In the genomic region with DNA sequence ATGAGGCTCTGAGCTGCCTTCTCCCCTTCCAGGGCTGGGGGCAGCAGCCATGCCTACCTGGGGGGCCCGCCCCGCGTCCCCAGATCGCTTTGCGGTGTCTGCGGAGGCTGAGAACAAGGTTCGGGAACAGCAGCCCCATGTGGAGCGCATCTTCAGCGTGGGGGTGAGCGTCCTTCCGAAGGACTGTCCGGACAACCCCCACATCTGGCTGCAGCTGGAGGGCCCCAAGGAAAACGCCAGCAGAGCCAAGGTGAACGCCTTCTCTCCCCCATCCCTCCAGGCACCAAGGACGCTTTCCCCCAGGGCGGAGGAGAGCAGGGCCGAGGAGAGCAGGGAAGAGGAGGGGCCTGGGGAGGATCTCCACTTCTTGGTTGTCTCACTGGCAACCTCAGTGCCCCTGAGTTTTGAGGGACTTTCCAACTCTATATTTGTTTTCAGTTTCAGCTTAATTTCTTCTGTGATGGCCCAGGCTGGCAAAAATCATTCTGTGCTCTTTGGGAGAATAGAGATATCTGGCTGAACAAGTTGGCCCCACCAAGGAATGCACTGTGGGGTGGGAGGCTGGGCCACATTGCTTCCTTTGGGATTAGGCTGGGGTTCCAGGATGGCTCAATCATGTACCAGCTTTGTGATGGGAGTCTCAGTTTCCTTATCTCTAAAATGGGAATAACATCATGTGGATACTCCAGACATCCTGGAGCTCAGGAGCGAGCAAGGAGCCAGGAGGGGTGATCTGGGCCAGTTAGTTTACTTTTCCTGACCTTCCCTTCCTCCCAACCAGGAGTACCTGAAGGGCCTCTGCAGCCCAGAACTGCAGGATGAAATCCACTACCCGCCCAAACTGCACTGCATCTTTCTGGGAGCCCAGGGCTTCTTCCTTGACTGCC, we compare ENCODE assay signal across 8 cellular contexts. TPM values are rescaled to one million over a fixed set of nuclear protein-coding genes. Genes with fewer than 3 reads are reported as not detected.
DNase-seq lines count a peak whose midpoint lies in the region; ATAC-seq and TF ChIP-seq lines count a peak whose summit lies in the region.

No MANE protein-coding gene starts in this region.

- peaks cover 23 to 47% (median 40%) of the 10 kb centered on the region in 4 donors for H3K36me3 ChIP-seq in stomach

- TF ChIP-seq POLR2A in stomach (IDR thresholded peaks at IDR 0.05): no peak

- H3K4me1 Mint-ChIP-seq in activated B cell treated with CpG ODN at 0.5 μM for 24 hours (peaks cover 45% of the 10 kb centered on the region), mesothelial cell of epicardium (peaks cover 44% of the 10 kb centered on the region)

- no peaks in the 10 kb centered on the region for H3K27me3 Mint-ChIP-seq in activated B cell treated with CpG ODN at 0.5 μM for 24 hours
- H3K27me3 Mint-ChIP-seq in mesothelial cell of epicardium (ENCODE audit: low read depth): no peaks in the 10 kb centered on the region

- H3K36me3 Mint-ChIP-seq in activated B cell treated with CpG ODN at 0.5 μM for 24 hours (ENCODE audit: low read depth) (peaks cover 48% of the 10 kb centered on the region), mesothelial cell of epicardium (peaks cover 10% of the 10 kb centered on the region)

- no peak for TF ChIP-seq CTCF in activated B cell treated with CpG ODN at 0.5 μM for 24 hours (IDR thresholded peaks at IDR 0.05)
- TF ChIP-seq CTCF in mesothelial cell of epicardium (IDR thresholded peaks at IDR 0.05; ENCODE audit: unreplicated experiment): no peak
- no peak for TF ChIP-seq CTCF in stomach (IDR thresholded peaks at IDR 0.05)

- H3K4me3 Mint-ChIP-seq in activated B cell treated with CpG ODN at 0.5 μM for 24 hours (peak overlapping the region; percentile 93), mesothelial cell of epicardium (peak overlapping the region; percentile 84)

- H3K4me3 ChIP-seq in GM08714 (ENCODE audit: low read length) (peak overlapping the region; percentile 89), stomach (peak overlapping the region; percentile 69 to 81 (median 76))

- H3K27me3 ChIP-seq in stomach: no peaks in the 10 kb centered on the region

- TF ChIP-seq EP300 in stomach (IDR thresholded peaks at IDR 0.05): no peak

- peak overlapping the region; percentile 97 for H3K27ac Mint-ChIP-seq in activated B cell treated with CpG ODN at 0.5 μM for 24 hours
- peak overlapping the region; percentile 95 for H3K27ac Mint-ChIP-seq in mesothelial cell of epicardium

- peak overlapping the region; percentile 97 to 99 (median 98) for H3K27ac ChIP-seq in stomach

- intact Hi-C loops in activated B cell treated with CpG ODN at 0.5 μM for 24 hours (cut with micrococcal nuclease) (loop anchor here (1.0 to 5.0 kb wide), 20 partner anchors 11 to 1129 kb away; a partner anchor contains a TSS), stomach (cut with DNase I; ENCODE audit: low total_unique reads) (loop anchor here (5.0 kb wide), 1 partner anchor 99 kb away; no protein-coding TSS in a partner anchor)

- POLR2A ChIA-PET in activated B cell treated with CpG ODN at 0.5 μM for 24 hours (lab: Charles Lee): interaction anchor here (0.5 to 5.6 kb wide), 45 partner anchors 10 to 1336 kb away, joined by 3 to 257 read pairs (median 4); a partner anchor contains a TSS

- CTCF ChIA-PET in activated B cell treated with CpG ODN at 0.5 μM for 24 hours (lab: Charles Lee): interaction anchor here (0.6 to 9.3 kb wide), 39 partner anchors 8 to 343 kb away, joined by 3 to 353 read pairs (median 4); a partner anchor contains a TSS

- ATAC-seq in HG02885 (IDR thresholded peaks at IDR 0.05; ENCODE audit: poor library complexity, unreplicated experiment) (peak; percentile 30), activated B cell treated with CpG ODN at 0.5 μM for 24 hours (ENCODE audit: low read depth) (peak; percentile 67)

- H3K9me3 ChIP-seq in stomach: no peaks in the 10 kb centered on the region

- H3K9me3 Mint-ChIP-seq in activated B cell treated with CpG ODN at 0.5 μM for 24 hours (no peaks in the 10 kb centered on the region), mesothelial cell of epicardium (no peaks in the 10 kb centered on the region)

- WGBS in stomach, 5 donors: 4 to 11% (median 8%) methylated on average over 11 to 19 of the region's 19 CpGs

- H3K4me1 ChIP-seq in stomach: peaks cover 55 to 86% (median 79%) of the 10 kb centered on the region in 4 donors

- DNase-seq in activated B cell treated with CpG ODN at 0.5 μM for 24 hours: peak; percentile 66
- peak; percentile 52 for DNase-seq in dedifferentiated amniotic fluid mesenchymal stem cell (ENCODE audit: extremely low spot score)
- DNase-seq in mesothelial cell of epicardium (ENCODE audit: low spot score in 2 of 2, unreplicated experiment in 2 of 2): no peak
- peak; percentile 27 for DNase-seq in stomach
- DNase-seq in SHP77 treated with DMSO at 0.1 percent for 48 hours (lab: John Stamatoyannopoulos, UW): no peak
- no peak for DNase-seq in H4 (ENCODE audit: low spot score)

RNA-seq across cellular contexts. Expression of a gene that starts 1.2 kb away (rescaled TPM):
- total RNA-seq in activated B cell treated with CpG ODN at 0.5 μM for 24 hours: 121 and 130 TPM in 2 replicates
- total RNA-seq in mesothelial cell of epicardium: 89.2 to 92.2 TPM (median 89.3 TPM) in 3 replicates
- total RNA-seq in stomach: 100 to 1,000 TPM in 1 of 5 donors, 10 to 100 TPM in 4; 63.4 to 348 (median 77.2) TPM
- 10 to 100 TPM; 13.9 to 23.4 (median 22.9) TPM for polyA plus RNA-seq in stomach
- 12.8 and 15.0 TPM in 2 replicates for total RNA-seq in H4 (2014; rRNA removed; shearing (Covaris generic))

RNA-seq across cellular contexts. Expression of a gene that starts 1.5 kb away (rescaled TPM):
- 56.0 and 61.1 TPM in 2 replicates for total RNA-seq in activated B cell treated with CpG ODN at 0.5 μM for 24 hours
- total RNA-seq in mesothelial cell of epicardium: 3.9 to 5.5 TPM (median 4.8 TPM) in 3 replicates
- total RNA-seq in stomach: 1 to 10 TPM in 3 of 5 donors, not detected in 2; 2.0 to 4.2 (median 3.8) TPM
- polyA plus RNA-seq in stomach: 1 to 10 TPM in 2 of 3 donors, under 1 TPM in 1; 0.81 to 2.1 (median 1.4) TPM
- 0.08 and 0.29 TPM in 2 replicates for total RNA-seq in H4 (2014; rRNA removed; shearing (Covaris generic))

RNA-seq across cellular contexts. Expression of a gene that starts 11.7 kb away (rescaled TPM):
- total RNA-seq in activated B cell treated with CpG ODN at 0.5 μM for 24 hours: 70.6 and 80.0 TPM in 2 replicates
- 56.7 to 69.3 TPM (median 64.2 TPM) in 3 replicates for total RNA-seq in mesothelial cell of epicardium
- total RNA-seq in stomach: 10 to 100 TPM; 10.8 to 71.2 (median 42.4) TPM
- polyA plus RNA-seq in stomach: 10 to 100 TPM; 37.0 to 64.8 (median 41.8) TPM
- total RNA-seq in H4 (2014; rRNA removed; shearing (Covaris generic)): 8.6 and 11.3 TPM in 2 replicates

RNA-seq across cellular contexts. Expression of a gene that starts 32.1 kb away (rescaled TPM):
- total RNA-seq in activated B cell treated with CpG ODN at 0.5 μM for 24 hours: 0.02 and 0.04 TPM in 2 replicates
- total RNA-seq in mesothelial cell of epicardium: 171 to 173 TPM (median 173 TPM) in 3 replicates
- total RNA-seq in stomach: 10 to 100 TPM in 2 of 5 donors, 1 to 10 TPM in 3; 2.9 to 16.0 (median 8.1) TPM
- polyA plus RNA-seq in stomach: 1 to 10 TPM; 2.3 to 3.3 (median 2.3) TPM
- 0.14 and 0.21 TPM in 2 replicates for total RNA-seq in H4 (2014; rRNA removed; shearing (Covaris generic))

Comparison
In these comparisons a context has a peak if more than half of its experiments do, and no peak if none do; other contexts are left out.
1. DNase-seq: peak in activated B cell treated with CpG ODN at 0.5 μM for 24 hours (single experiment), dedifferentiated amniotic fluid mesenchymal stem cell (single experiment) and stomach (single experiment); none in mesothelial cell of epicardium (0 of 2), SHP77 treated with DMSO at 0.1 percent for 48 hours (single experiment) and H4 (single experiment).